ENCODE assay signal across 2 cellular contexts in genomic region chr2:8304821-8305766, GRCh38.
TF ChIP-seq lines count a peak whose summit lies in the region.

No MANE protein-coding gene starts in this region.

TF ChIP-seq in GM12878, 131 proteins besides CTCF, POLR2A, EP300 and RAD21:
- no peak for TF ChIP-seq CEBPZ (IDR thresholded peaks at IDR 0.05; ENCODE audit: low read depth, low read length)
- TF ChIP-seq CHD4 (IDR thresholded peaks at IDR 0.05), result no peak
- TF ChIP-seq PBX3 (IDR thresholded peaks at IDR 0.05; ENCODE audit: insufficient replicate concordance, low read depth, low read length), result no peak
- no peak for TF ChIP-seq BMI1 (IDR thresholded peaks at IDR 0.05; ENCODE audit: borderline replicate concordance)
- no peak for TF ChIP-seq SUZ12 (IDR thresholded peaks at IDR 0.05; ENCODE audit: unreplicated experiment)
- peak; percentile 38; the same call in 1 of the 2 replicates for TF ChIP-seq ZNF24 (IDR thresholded peaks at IDR 0.05)
- no peak for TF ChIP-seq SREBF1 (IDR thresholded peaks at IDR 0.05; ENCODE audit: low read length)
- TF ChIP-seq, protein P1, sequence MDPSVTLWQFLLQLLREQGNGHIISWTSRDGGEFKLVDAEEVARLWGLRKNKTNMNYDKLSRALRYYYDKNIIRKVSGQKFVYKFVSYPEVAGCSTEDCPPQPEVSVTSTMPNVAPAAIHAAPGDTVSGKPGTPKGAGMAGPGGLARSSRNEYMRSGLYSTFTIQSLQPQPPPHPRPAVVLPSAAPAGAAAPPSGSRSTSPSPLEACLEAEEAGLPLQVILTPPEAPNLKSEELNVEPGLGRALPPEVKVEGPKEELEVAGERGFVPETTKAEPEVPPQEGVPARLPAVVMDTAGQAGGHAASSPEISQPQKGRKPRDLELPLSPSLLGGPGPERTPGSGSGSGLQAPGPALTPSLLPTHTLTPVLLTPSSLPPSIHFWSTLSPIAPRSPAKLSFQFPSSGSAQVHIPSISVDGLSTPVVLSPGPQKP (IDR thresholded peaks at IDR 0.05; ENCODE audit: low read depth, low read length), result no peak
- 0 out of 2 replicates have a peak, but pooled peaks have one; percentile 32 for TF ChIP-seq LARP7 (IDR thresholded peaks at IDR 0.05)
- TF ChIP-seq NR2C2 (IDR thresholded peaks at IDR 0.05; ENCODE audit: borderline replicate concordance, control insufficient read depth, insufficient read length, low read depth), result no peak
- no peak for TF ChIP-seq NFYA (IDR thresholded peaks at IDR 0.05; ENCODE audit: borderline replicate concordance, low read depth, low read length)
- TF ChIP-seq HDAC6 (IDR thresholded peaks at IDR 0.05; ENCODE audit: unreplicated experiment), result no peak
- TF ChIP-seq MEF2A (IDR thresholded peaks at IDR 0.05; ENCODE audit: insufficient read depth, low read depth, low read length), result no peak
TF ChIP-seq in GM12878: peak in this region for 2.

TF ChIP-seq in liver, 16 proteins besides CTCF, POLR2A, EP300 and RAD21:
- TF ChIP-seq ATF3 (IDR thresholded peaks at IDR 0.05), result no peak
- TF ChIP-seq YY1 (IDR thresholded peaks at IDR 0.05), result peak; percentile 62
- TF ChIP-seq, protein P2, sequence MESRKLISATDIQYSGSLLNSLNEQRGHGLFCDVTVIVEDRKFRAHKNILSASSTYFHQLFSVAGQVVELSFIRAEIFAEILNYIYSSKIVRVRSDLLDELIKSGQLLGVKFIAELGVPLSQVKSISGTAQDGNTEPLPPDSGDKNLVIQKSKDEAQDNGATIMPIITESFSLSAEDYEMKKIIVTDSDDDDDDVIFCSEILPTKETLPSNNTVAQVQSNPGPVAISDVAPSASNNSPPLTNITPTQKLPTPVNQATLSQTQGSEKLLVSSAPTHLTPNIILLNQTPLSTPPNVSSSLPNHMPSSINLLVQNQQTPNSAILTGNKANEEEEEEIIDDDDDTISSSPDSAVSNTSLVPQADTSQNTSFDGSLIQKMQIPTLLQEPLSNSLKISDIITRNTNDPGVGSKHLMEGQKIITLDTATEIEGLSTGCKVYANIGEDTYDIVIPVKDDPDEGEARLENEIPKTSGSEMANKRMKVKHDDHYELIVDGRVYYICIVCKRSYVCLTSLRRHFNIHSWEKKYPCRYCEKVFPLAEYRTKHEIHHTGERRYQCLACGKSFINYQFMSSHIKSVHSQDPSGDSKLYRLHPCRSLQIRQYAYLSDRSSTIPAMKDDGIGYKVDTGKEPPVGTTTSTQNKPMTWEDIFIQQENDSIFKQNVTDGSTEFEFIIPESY (IDR thresholded peaks at IDR 0.05), result peak; percentile 85
- no peak for TF ChIP-seq GABPA (IDR thresholded peaks at IDR 0.05 in 1 of 2, conservative IDR thresholded peaks at IDR 0.05 in 1 of 2)
- TF ChIP-seq HNF4G (IDR thresholded peaks at IDR 0.05), result no peak
- TF ChIP-seq, protein P3, sequence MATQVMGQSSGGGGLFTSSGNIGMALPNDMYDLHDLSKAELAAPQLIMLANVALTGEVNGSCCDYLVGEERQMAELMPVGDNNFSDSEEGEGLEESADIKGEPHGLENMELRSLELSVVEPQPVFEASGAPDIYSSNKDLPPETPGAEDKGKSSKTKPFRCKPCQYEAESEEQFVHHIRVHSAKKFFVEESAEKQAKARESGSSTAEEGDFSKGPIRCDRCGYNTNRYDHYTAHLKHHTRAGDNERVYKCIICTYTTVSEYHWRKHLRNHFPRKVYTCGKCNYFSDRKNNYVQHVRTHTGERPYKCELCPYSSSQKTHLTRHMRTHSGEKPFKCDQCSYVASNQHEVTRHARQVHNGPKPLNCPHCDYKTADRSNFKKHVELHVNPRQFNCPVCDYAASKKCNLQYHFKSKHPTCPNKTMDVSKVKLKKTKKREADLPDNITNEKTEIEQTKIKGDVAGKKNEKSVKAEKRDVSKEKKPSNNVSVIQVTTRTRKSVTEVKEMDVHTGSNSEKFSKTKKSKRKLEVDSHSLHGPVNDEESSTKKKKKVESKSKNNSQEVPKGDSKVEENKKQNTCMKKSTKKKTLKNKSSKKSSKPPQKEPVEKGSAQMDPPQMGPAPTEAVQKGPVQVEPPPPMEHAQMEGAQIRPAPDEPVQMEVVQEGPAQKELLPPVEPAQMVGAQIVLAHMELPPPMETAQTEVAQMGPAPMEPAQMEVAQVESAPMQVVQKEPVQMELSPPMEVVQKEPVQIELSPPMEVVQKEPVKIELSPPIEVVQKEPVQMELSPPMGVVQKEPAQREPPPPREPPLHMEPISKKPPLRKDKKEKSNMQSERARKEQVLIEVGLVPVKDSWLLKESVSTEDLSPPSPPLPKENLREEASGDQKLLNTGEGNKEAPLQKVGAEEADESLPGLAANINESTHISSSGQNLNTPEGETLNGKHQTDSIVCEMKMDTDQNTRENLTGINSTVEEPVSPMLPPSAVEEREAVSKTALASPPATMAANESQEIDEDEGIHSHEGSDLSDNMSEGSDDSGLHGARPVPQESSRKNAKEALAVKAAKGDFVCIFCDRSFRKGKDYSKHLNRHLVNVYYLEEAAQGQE (IDR thresholded peaks at IDR 0.05), result peak; percentile 76
- peak; percentile 84 for TF ChIP-seq SP1 (IDR thresholded peaks at IDR 0.05)
- TF ChIP-seq HNF4A (conservative IDR thresholded peaks at IDR 0.05), result peak; percentile 78 to 82
- peak in 1 of 2 donors; percentile 21 for TF ChIP-seq EGR1 (IDR thresholded peaks at IDR 0.05; ENCODE audit: low read depth in 2 of 2)
- peak in 1 of 2 donors; percentile 62 for TF ChIP-seq JUND (IDR thresholded peaks at IDR 0.05)
- no peak for TF ChIP-seq FOXA1 (IDR thresholded peaks at IDR 0.05)
- peak; percentile 49 for TF ChIP-seq MAX (IDR thresholded peaks at IDR 0.05)
- TF ChIP-seq RXRA (IDR thresholded peaks at IDR 0.05), result peak; percentile 64 to 73
- peak; percentile 60 for TF ChIP-seq FOXA2 (IDR thresholded peaks at IDR 0.05)
- no peak for TF ChIP-seq NR2F2 (IDR thresholded peaks at IDR 0.05)
- TF ChIP-seq TAF1 (conservative IDR thresholded peaks at IDR 0.05), result no peak
TF ChIP-seq in liver: peak in this region for 10.
